Comparison of ENCODE assay signal across 18 cellular contexts in the genomic region with DNA sequence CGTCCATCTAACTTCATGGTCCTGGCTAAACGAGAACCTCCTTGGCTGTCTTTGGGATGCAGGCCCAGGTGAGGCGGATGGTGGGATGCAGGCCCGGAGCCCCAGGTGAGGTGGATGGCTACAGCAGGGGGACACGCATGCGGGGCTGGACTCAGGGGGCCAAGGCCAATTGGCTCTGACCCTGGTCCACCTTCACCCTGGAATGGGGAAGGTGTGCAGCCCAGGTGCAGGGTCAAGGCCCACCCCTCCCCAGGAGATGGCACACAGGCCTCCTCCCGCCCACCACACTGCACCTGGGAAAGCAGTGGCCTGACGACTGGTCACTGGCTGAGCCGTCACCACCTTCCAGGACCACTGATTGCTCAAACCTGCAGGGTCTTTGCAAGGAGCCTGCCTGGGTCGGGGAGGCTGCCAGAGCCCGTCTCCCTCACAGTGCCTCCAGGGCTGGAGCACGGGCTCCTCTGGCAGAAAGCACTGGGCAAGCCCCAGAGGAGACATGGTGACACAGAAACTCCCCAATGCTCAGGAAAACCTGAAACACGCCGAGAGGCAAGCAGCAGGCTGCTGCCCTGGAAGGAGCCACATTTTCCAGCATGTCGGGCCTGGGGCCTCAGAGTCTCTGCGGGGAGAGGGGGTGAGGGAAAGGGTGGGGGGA.
"Had no signal": no experiment of that assay in that cellular context is flagged by ENCODE, and none has a peak within 500 bp of the region (broad histone marks: within the 10 kb centered on the region; RNA-seq: fewer than 3 reads in every experiment).

No MANE protein-coding gene starts in this region.

- H3K9me3 Mint-ChIP-seq: activated naive CD4-positive, alpha-beta T cell treated with anti-CD3 and anti-CD28 coated beads, Interleukin-2, amount 50 U/mL, for 72 hours; stimulated activated naive CD8-positive, alpha-beta T cell treated with anti-CD3 and anti-CD28 coated beads, Interleukin-15, amount 100 ng/mL, for 72 hours had no signal

- H3K27ac Mint-ChIP-seq: activated naive CD4-positive, alpha-beta T cell treated with anti-CD3 and anti-CD28 coated beads, Interleukin-2, amount 50 U/mL, for 72 hours; T-helper 17 cell had no signal

- H3K4me1 ChIP-seq: adrenal gland, esophagus squamous epithelium, prostate gland, right atrium auricular region, suprapubic skin had no signal

- H3K36me3 ChIP-seq: adrenal gland, cardiac muscle cell, esophagus squamous epithelium, prostate gland, right atrium auricular region, suprapubic skin, WERI-Rb-1 had no signal

- DNase-seq: activated CD4-positive, alpha-beta T cell treated with anti-CD3 and anti-CD28 coated beads, Interleukin-2, amount 50 U/mL, for 4 hours; activated gamma-delta T cell treated with Interleukin-2 at 50 U/mL for 16 hours; adrenal gland; dermis blood vessel endothelial cell; effector memory CD4-positive, alpha-beta T cell; esophagus squamous epithelium; kidney; nephron progenitor cell; stimulated activated naive CD8-positive, alpha-beta T cell treated with anti-CD3 and anti-CD28 coated beads, Interleukin-15, amount 100 ng/mL, for 72 hours; T-helper 17 cell; trophoblast cell; WERI-Rb-1 had no signal

- H3K36me3 Mint-ChIP-seq: activated naive CD4-positive, alpha-beta T cell treated with anti-CD3 and anti-CD28 coated beads, Interleukin-2, amount 50 U/mL, for 72 hours had no signal

- H3K4me1 Mint-ChIP-seq: stimulated activated naive CD8-positive, alpha-beta T cell treated with anti-CD3 and anti-CD28 coated beads, Interleukin-15, amount 100 ng/mL, for 72 hours had no signal

- H3K4me3 ChIP-seq: adrenal gland, cardiac muscle cell, esophagus squamous epithelium, lung, prostate gland, right atrium auricular region, suprapubic skin had no signal

- H3K9me3 ChIP-seq: adrenal gland, esophagus squamous epithelium, prostate gland, right atrium auricular region, suprapubic skin had no signal

- H3K27me3 Mint-ChIP-seq: stimulated activated naive CD8-positive, alpha-beta T cell treated with anti-CD3 and anti-CD28 coated beads, Interleukin-15, amount 100 ng/mL, for 72 hours had no signal

- H3K4me3 Mint-ChIP-seq: nephron progenitor cell; stimulated activated naive CD8-positive, alpha-beta T cell treated with anti-CD3 and anti-CD28 coated beads, Interleukin-15, amount 100 ng/mL, for 72 hours; T-helper 17 cell had no signal

- H3K27ac ChIP-seq: adrenal gland, cardiac muscle cell, esophagus squamous epithelium, prostate gland, right atrium auricular region, suprapubic skin, WERI-Rb-1 had no signal

- H3K27me3 ChIP-seq: adrenal gland, cardiac muscle cell, esophagus squamous epithelium, right atrium auricular region, suprapubic skin had no signal
